ENCODE assay signal across 28 cellular contexts in genomic region chr4:45502471-45502870, GRCh38.
"Had no signal": no experiment of that assay in that cellular context is flagged by ENCODE, and none has a peak within 500 bp of the region (broad histone marks: within the 10 kb centered on the region; RNA-seq: fewer than 3 reads in every experiment).

No MANE protein-coding gene starts in this region.

- H3K4me3 ChIP-seq: coronary artery, dorsolateral prefrontal cortex, esophagus squamous epithelium, gastrocnemius medialis, heart right ventricle, left lung, lower lobe of right lung had no signal

- H3K36me3 Mint-ChIP-seq: memory B cell; naive thymus-derived CD4-positive, alpha-beta T cell; natural killer cell had no signal

- DNase-seq: dermis blood vessel endothelial cell; dorsolateral prefrontal cortex; effector CD4-positive, alpha-beta T cell; effector memory CD4-positive, alpha-beta T cell; erythroblast; esophagus squamous epithelium; foreskin fibroblast; gastrocnemius medialis; glutamatergic neuron; head of caudate nucleus; heart right ventricle; hippocampal formation; left cardiac atrium; left lung; left ventricle myocardium superior; lower lobe of right lung; mesendoderm; midbrain; naive thymus-derived CD4-positive, alpha-beta T cell; natural killer cell had no signal

- H3K27me3 ChIP-seq: dorsolateral prefrontal cortex, esophagus squamous epithelium, gastrocnemius medialis, heart right ventricle, left lung had no signal

- ATAC-seq: esophagus mucosa; gastrocnemius medialis; heart right ventricle; left cardiac atrium; left lung; left ventricle myocardium superior; lower lobe of right lung; naive thymus-derived CD4-positive, alpha-beta T cell; natural killer cell had no signal

- FAIRE-seq: colon, endothelial cell of umbilical vein, islet of Langerhans, keratinocyte had no signal

- H3K4me3 Mint-ChIP-seq: memory B cell; naive thymus-derived CD4-positive, alpha-beta T cell; natural killer cell had no signal

- H3K4me1 Mint-ChIP-seq: memory B cell; naive thymus-derived CD4-positive, alpha-beta T cell; natural killer cell had no signal

- H3K9me3 ChIP-seq: esophagus squamous epithelium, gastrocnemius medialis, heart right ventricle, left lung, lower lobe of right lung had no signal

- H3K27ac Mint-ChIP-seq: memory B cell; naive thymus-derived CD4-positive, alpha-beta T cell; natural killer cell had no signal

- H3K27ac ChIP-seq: coronary artery, dorsolateral prefrontal cortex, epithelial cell of prostate, esophagus squamous epithelium, gastrocnemius medialis, heart right ventricle, left lung, lower lobe of right lung had no signal

- H3K4me1 ChIP-seq: esophagus squamous epithelium, gastrocnemius medialis, heart right ventricle, left lung, lower lobe of right lung had no signal

- H3K27me3 Mint-ChIP-seq: memory B cell; naive thymus-derived CD4-positive, alpha-beta T cell had no signal

- H3K36me3 ChIP-seq: esophagus squamous epithelium, gastrocnemius medialis, heart right ventricle, left lung, lower lobe of right lung had no signal
